In genomic region chr6:40723967-40724366, GRCh38 we compare ENCODE assay signal across 22 cellular contexts.
DNase-seq lines count a peak whose midpoint lies in the region; ATAC-seq and TF ChIP-seq lines count a peak whose summit lies in the region.
"Had no signal": no experiment of that assay in that cellular context is flagged by ENCODE, and none has a peak within 500 bp of the region (broad histone marks: within the 10 kb centered on the region; RNA-seq: fewer than 3 reads in every experiment).

No MANE protein-coding gene starts in this region.

- H3K9me3 Mint-ChIP-seq in MCF 10A (ENCODE audit: unreplicated experiment) (peaks cover 17% of the 10 kb centered on the region), endothelial cell (ENCODE audit: unreplicated experiment) (no peaks in the 10 kb centered on the region)
- H3K9me3 Mint-ChIP-seq in activated naive CD4-positive, alpha-beta T cell treated with anti-CD3 and anti-CD28 coated beads, Interleukin-2, amount 10 ng/mL, durations not matched to agents 7 days and 5 days = no peaks in the 10 kb centered on the region
- H3K9me3 Mint-ChIP-seq: naive thymus-derived CD4-positive, alpha-beta T cell had no signal

- POLR2A ChIA-PET in MCF 10A (lab: Yijun Ruan, JAX) = no interaction called here

- intact Hi-C loops in mammary epithelial cell (cut with micrococcal nuclease) (no loop called here), MCF 10A (cut with micrococcal nuclease) (no loop called here)

- dilution Hi-C loops in mammary epithelial cell (cut with HindIII; ENCODE audit: low sequenced_read_pairs) = no loop called here

- H3K4me1 Mint-ChIP-seq in MCF 10A (ENCODE audit: insufficient read depth, unreplicated experiment) = no peaks in the 10 kb centered on the region
- H3K4me1 Mint-ChIP-seq in endothelial cell (ENCODE audit: unreplicated experiment) = peaks cover 49% of the 10 kb centered on the region
- peaks cover 17% of the 10 kb centered on the region for H3K4me1 Mint-ChIP-seq in activated naive CD4-positive, alpha-beta T cell treated with anti-CD3 and anti-CD28 coated beads, Interleukin-2, amount 10 ng/mL, durations not matched to agents 7 days and 5 days

- no peak overlapping the region for H3K27ac Mint-ChIP-seq in MCF 10A (ENCODE audit: low read depth, unreplicated experiment)
- peak overlapping the region; percentile 88 for H3K27ac Mint-ChIP-seq in endothelial cell (ENCODE audit: unreplicated experiment)
- H3K27ac Mint-ChIP-seq in activated naive CD4-positive, alpha-beta T cell treated with anti-CD3 and anti-CD28 coated beads, Interleukin-2, amount 10 ng/mL, durations not matched to agents 7 days and 5 days = no peak overlapping the region
- H3K27ac Mint-ChIP-seq: CD4-positive, alpha-beta memory T cell; naive thymus-derived CD4-positive, alpha-beta T cell had no signal

- H3K36me3 ChIP-seq in mammary epithelial cell (ENCODE audit: insufficient read depth, low read length) = no peaks in the 10 kb centered on the region
- H3K36me3 ChIP-seq: right atrium auricular region had no signal

- H3K4me1 ChIP-seq in mammary epithelial cell (ENCODE audit: insufficient read depth, low read length) = no peaks in the 10 kb centered on the region

- peaks cover 2% of the 10 kb centered on the region for H3K27me3 ChIP-seq in mammary epithelial cell (ENCODE audit: insufficient read depth, low read length)
- H3K27me3 ChIP-seq: right atrium auricular region had no signal

- no peak overlapping the region for H2AFZ ChIP-seq in mammary epithelial cell (ENCODE audit: low read depth, low read length)

- 80% methylated on average over 4 of the region's 5 CpGs for WGBS in mammary epithelial cell (ENCODE audit: low coverage, missing lambda C conversion rate)

- H3K4me3 ChIP-seq in mammary epithelial cell (replicated peaks in 1 of 3; ENCODE audit: insufficient read depth in 1 of 3, low read depth in 2 of 3, low read length in 3 of 3) = no peak overlapping the region
- H3K4me3 ChIP-seq: lung, right atrium auricular region had no signal

- no peak overlapping the region for H3K27ac ChIP-seq in mammary epithelial cell (ENCODE audit: insufficient read depth, low read depth, low read length)
- H3K27ac ChIP-seq: right atrium auricular region had no signal

- no peaks in the 10 kb centered on the region for H4K20me1 ChIP-seq in mammary epithelial cell (ENCODE audit: insufficient read depth, low read length)

- H3K9me3 ChIP-seq in mammary epithelial cell (replicated peaks; ENCODE audit: insufficient read depth, low read length) = no peaks in the 10 kb centered on the region
- H3K9me3 ChIP-seq: right atrium auricular region had no signal

- H3K9ac ChIP-seq in mammary epithelial cell (ENCODE audit: insufficient read depth, low read length) = no peak overlapping the region

- H3K4me3 Mint-ChIP-seq in MCF 10A (ENCODE audit: unreplicated experiment) (no peak overlapping the region), endothelial cell (ENCODE audit: unreplicated experiment) (no peak overlapping the region)
- H3K4me3 Mint-ChIP-seq in activated naive CD4-positive, alpha-beta T cell treated with anti-CD3 and anti-CD28 coated beads, Interleukin-2, amount 10 ng/mL, durations not matched to agents 7 days and 5 days = no peak overlapping the region
- H3K4me3 Mint-ChIP-seq: CD4-positive, alpha-beta memory T cell; naive thymus-derived CD4-positive, alpha-beta T cell had no signal

- BruUV-seq in mammary epithelial cell (replicated peaks; lab: Mats Ljungman, UMichigan) (no TSS peak), MCF 10A (replicated peaks; lab: Mats Ljungman, UMichigan) (no TSS peak)

- H3K4me2 ChIP-seq in mammary epithelial cell (ENCODE audit: insufficient read depth, low read depth, low read length) = no peak overlapping the region

- H3K36me3 Mint-ChIP-seq in MCF 10A (ENCODE audit: insufficient read depth, unreplicated experiment) (no peaks in the 10 kb centered on the region), endothelial cell (ENCODE audit: low read depth, unreplicated experiment) (no peaks in the 10 kb centered on the region)
- no peaks in the 10 kb centered on the region for H3K36me3 Mint-ChIP-seq in activated naive CD4-positive, alpha-beta T cell treated with anti-CD3 and anti-CD28 coated beads, Interleukin-2, amount 10 ng/mL, durations not matched to agents 7 days and 5 days
- H3K36me3 Mint-ChIP-seq: CD4-positive, alpha-beta memory T cell; naive thymus-derived CD4-positive, alpha-beta T cell had no signal

- DNase-seq in mammary epithelial cell (peak; percentile 5), MCF 10A (ENCODE audit: unreplicated experiment) (no peak), NCI-H226 (peak; percentile 16), endothelial cell (ENCODE audit: low spot score) (peak; percentile 31), cerebellar cortex (ENCODE audit: low spot score) (no peak)
- DNase-seq in activated CD4-positive, alpha-beta T cell treated with anti-CD3 and anti-CD28 coated beads, Interleukin-2, amount 50 U/mL, for 4 hours = no peak
- no peak for DNase-seq in activated naive CD4-positive, alpha-beta T cell treated with anti-CD3 and anti-CD28 coated beads, Interleukin-2, amount 10 ng/mL, durations not matched to agents 7 days and 5 days
- DNase-seq: activated gamma-delta T cell; CD4-positive, alpha-beta memory T cell; foreskin melanocyte; H7; hippocampal formation; naive thymus-derived CD4-positive, alpha-beta T cell; NCI-H1105; NCI-H2081 treated with DMSO at 0.1 percent for 48 hours; NCI-H524 treated with DMSO at 0.1 percent for 48 hours; stimulated activated CD8-positive, alpha-beta memory T cell treated with anti-CD3 and anti-CD28 coated beads, Interleukin-4, amount 100 ng/mL, for 48 hours; T-helper 1 cell had no signal

- in situ Hi-C loops in mammary epithelial cell (cut with MboI; ENCODE audit: low sequenced_read_pairs in 2 of 2) = no loop called here

- TF ChIP-seq CTCF in mammary epithelial cell (conservative IDR thresholded peaks at IDR 0.05 in 1 of 2, IDR thresholded peaks at IDR 0.05 in 1 of 2; ENCODE audit: extremely low read depth in 1 of 2, insufficient read depth in 1 of 2, low read depth in 1 of 2, low read length in 2 of 2) = no peak
- no peak for TF ChIP-seq CTCF in MCF 10A (IDR thresholded peaks at IDR 0.05; ENCODE audit: unreplicated experiment)
- TF ChIP-seq CTCF in endothelial cell (IDR thresholded peaks at IDR 0.05; ENCODE audit: unreplicated experiment) = no peak

- no peaks in the 10 kb centered on the region for H3K79me2 ChIP-seq in mammary epithelial cell (ENCODE audit: insufficient read depth, low read length)

- no peak for ATAC-seq in GM18907 (IDR thresholded peaks at IDR 0.05; ENCODE audit: unreplicated experiment)
- ATAC-seq: naive thymus-derived CD4-positive, alpha-beta T cell; Right ventricle myocardium inferior had no signal

- CTCF ChIA-PET in mammary epithelial cell (lab: Charles Lee; ENCODE audit: low non-redundant PET) = no interaction called here
- CTCF ChIA-PET in MCF 10A (lab: Yijun Ruan, JAX) = interaction anchor here (0.6 kb wide), 1 partner anchor 596 kb away, joined by 3 read pairs; no protein-coding TSS in a partner anchor
- CTCF ChIA-PET in activated naive CD4-positive, alpha-beta T cell treated with anti-CD3 and anti-CD28 coated beads, Interleukin-2, amount 10 ng/mL, durations not matched to agents 7 days and 5 days (lab: Charles Lee) = no interaction called here

- no peaks in the 10 kb centered on the region for H3K27me3 Mint-ChIP-seq in MCF 10A (ENCODE audit: insufficient read depth, unreplicated experiment)
- peaks cover 6% of the 10 kb centered on the region for H3K27me3 Mint-ChIP-seq in endothelial cell (ENCODE audit: unreplicated experiment)
- H3K27me3 Mint-ChIP-seq in activated naive CD4-positive, alpha-beta T cell treated with anti-CD3 and anti-CD28 coated beads, Interleukin-2, amount 10 ng/mL, durations not matched to agents 7 days and 5 days = peaks cover 4% of the 10 kb centered on the region
- H3K27me3 Mint-ChIP-seq: naive thymus-derived CD4-positive, alpha-beta T cell had no signal

Comparison
In these comparisons a context has a peak if more than half of its experiments do, and no peak if none do; other contexts are left out.
1. DNase-seq: peak in mammary epithelial cell (single experiment), NCI-H226 (single experiment) and endothelial cell (single experiment); none in MCF 10A (single experiment), activated CD4-positive, alpha-beta T cell treated with anti-CD3 and anti-CD28 coated beads, Interleukin-2, amount 50 U/mL, for 4 hours (0 of 2), cerebellar cortex (single experiment) and activated naive CD4-positive, alpha-beta T cell treated with anti-CD3 and anti-CD28 coated beads, Interleukin-2, amount 10 ng/mL, durations not matched to agents 7 days and 5 days (single experiment).